In genomic region chr2:183214680-183215079, GRCh38 we compare ENCODE assay signal across 13 cellular contexts.
DNase-seq lines count a peak whose midpoint lies in the region; ATAC-seq and TF ChIP-seq lines count a peak whose summit lies in the region.
"Had no signal": no experiment of that assay in that cellular context is flagged by ENCODE, and none has a peak within 500 bp of the region (broad histone marks: within the 10 kb centered on the region; RNA-seq: fewer than 3 reads in every experiment).

No MANE protein-coding gene starts in this region.

- no peak overlapping the region for H3K27ac ChIP-seq in dorsolateral prefrontal cortex

- TF ChIP-seq POLR2A in GM18505 (IDR thresholded peaks at IDR 0.05; ENCODE audit: borderline replicate concordance, extremely low read depth, insufficient read depth, insufficient read length) = no peak

- in situ Hi-C loops in KBM-7 (cut with MboI; ENCODE audit: low pct_unique_long_range_greater_than_20kb, low sequenced_read_pairs) = no loop called here

- intact Hi-C loops in dorsolateral prefrontal cortex (cut with DNase I) = no loop called here

- DNase-seq in dorsolateral prefrontal cortex (no peak), DMS114 treated with DMSO at 0.1 percent for 48 hours (lab: John Stamatoyannopoulos, UW; ENCODE audit: unreplicated experiment) (no peak), KBM-7 (no peak)
- DNase-seq in stimulated activated CD4-positive, alpha-beta T cell treated with anti-CD3 and anti-CD28 coated beads, Interleukin-2, amount 100 ng/mL, for 24 hours = no peak
- DNase-seq: activated B cell treated with CpG ODN at 0.5 μM for 24 hours; activated T-cell treated with anti-CD3 and anti-CD28 coated beads, Interleukin-2, amount 50 U/mL, for 48 hours; DMS79 treated with DMSO at 0.1 percent for 48 hours; hypothalamus; NCI-H1417 treated with DMSO at 0.1 percent for 48 hours had no signal

- ATAC-seq in GM18505 (IDR thresholded peaks at IDR 0.05; ENCODE audit: unreplicated experiment) (peak; percentile 81), GM19397 (IDR thresholded peaks at IDR 0.05; ENCODE audit: unreplicated experiment) (peak; percentile 75), HG02763 (IDR thresholded peaks at IDR 0.05; ENCODE audit: unreplicated experiment) (peak; percentile 80), HG03432 (IDR thresholded peaks at IDR 0.05; ENCODE audit: unreplicated experiment) (peak; percentile 93)

- no peaks in the 10 kb centered on the region for H3K27me3 ChIP-seq in dorsolateral prefrontal cortex

- H3K4me3 ChIP-seq in dorsolateral prefrontal cortex = no peak overlapping the region

- TF ChIP-seq CTCF in dorsolateral prefrontal cortex (IDR thresholded peaks at IDR 0.05 in 54 of 56, conservative IDR thresholded peaks at IDR 0.05 in 2 of 56; ENCODE audit: low read depth in 1 of 56, partially characterized antibody in 56 of 56) = no peak
